Comparison of ENCODE assay signal across 20 cellular contexts in genomic region chr2:66567742-66568141, GRCh38.
DNase-seq lines count a peak whose midpoint lies in the region; ATAC-seq and TF ChIP-seq lines count a peak whose summit lies in the region.
"Had no signal": no experiment of that assay in that cellular context is flagged by ENCODE, and none has a peak within 500 bp of the region (broad histone marks: within the 10 kb centered on the region; RNA-seq: fewer than 3 reads in every experiment).

No MANE protein-coding gene starts in this region.

- no peak overlapping the region for H3K4me3 Mint-ChIP-seq in activated CD8-positive, alpha-beta memory T cell treated with anti-CD3 and anti-CD28 coated beads, Interleukin-2, amount 10 ng/mL, durations not matched to agents 7 days and 5 days

- no peak overlapping the region for H3K9ac ChIP-seq in rectal smooth muscle tissue (ENCODE audit: low read length)

- 27 to 66% methylated on average over 2 of the region's 2 CpGs for WGBS in gastroesophageal sphincter (ENCODE audit: low coverage in 1 of 2), 2 donors

- CTCF ChIA-PET in activated CD8-positive, alpha-beta memory T cell treated with anti-CD3 and anti-CD28 coated beads, Interleukin-2, amount 10 ng/mL, durations not matched to agents 7 days and 5 days (lab: Charles Lee), result no interaction called here

- H3K27ac ChIP-seq in cardiac muscle cell (peak overlapping the region; percentile 94), gastroesophageal sphincter (peak overlapping the region in 3 of 4 donors; percentile 34 to 95 (median 46)), rectal smooth muscle tissue (ENCODE audit: low read depth, low read length) (peak overlapping the region; percentile 24)
- H3K27ac ChIP-seq: 22Rv1, C4-2B had no signal

- H3K4me1 ChIP-seq in cardiac muscle cell (ENCODE audit: low read depth) (peaks cover 83% of the 10 kb centered on the region), gastroesophageal sphincter (peaks cover 8 to 89% (median 32%) of the 10 kb centered on the region in 3 donors), rectal smooth muscle tissue (ENCODE audit: control insufficient read depth, insufficient read depth, low read length) (peaks cover 50% of the 10 kb centered on the region), mucosa of descending colon (ENCODE audit: low read depth) (no peaks in the 10 kb centered on the region)

- peaks cover 4% of the 10 kb centered on the region for H3K27me3 Mint-ChIP-seq in activated CD8-positive, alpha-beta memory T cell treated with anti-CD3 and anti-CD28 coated beads, Interleukin-2, amount 10 ng/mL, durations not matched to agents 7 days and 5 days

- no peak for DNase-seq in cardiac muscle cell (ENCODE audit: low read depth in 1 of 2, low spot score in 1 of 2)
- DNase-seq in Right ventricle myocardium inferior (ENCODE audit: missing footprints), result no peak
- no peak for DNase-seq in germinal center (ENCODE audit: low spot score)
- DNase-seq in mucosa of descending colon, result no peak
- no peak for DNase-seq in activated CD8-positive, alpha-beta memory T cell treated with anti-CD3 and anti-CD28 coated beads, Interleukin-2, amount 10 ng/mL, durations not matched to agents 7 days and 5 days
- DNase-seq: AML-193; DMS79 treated with DMSO at 0.1 percent for 48 hours; H7; NCI-H1105; NCI-H1694; NCI-H2081 treated with DMSO at 0.1 percent for 48 hours; NCI-H748 treated with DMSO at 0.1 percent for 48 hours; NK-92 treated with Interleukin-12 subunit alpha and Interleukin-12 subunit beta, amount 100 ng/mL, for 24 hours; SHP77 had no signal

- H3K36me3 ChIP-seq in cardiac muscle cell, result peaks cover 28% of the 10 kb centered on the region
- H3K36me3 ChIP-seq in gastroesophageal sphincter, result peaks cover 0 to 49% of the 10 kb centered on the region in 2 donors
- peaks cover 9% of the 10 kb centered on the region for H3K36me3 ChIP-seq in rectal smooth muscle tissue (ENCODE audit: control insufficient read depth, insufficient read depth, low read length)
- no peaks in the 10 kb centered on the region for H3K36me3 ChIP-seq in mucosa of descending colon (ENCODE audit: low read depth)

- no peaks in the 10 kb centered on the region for H3K9me3 Mint-ChIP-seq in activated CD8-positive, alpha-beta memory T cell treated with anti-CD3 and anti-CD28 coated beads, Interleukin-2, amount 10 ng/mL, durations not matched to agents 7 days and 5 days (ENCODE audit: low read depth)

- H3K4me3 ChIP-seq in cardiac muscle cell, result no peak overlapping the region
- no peak overlapping the region for H3K4me3 ChIP-seq in gastroesophageal sphincter
- H3K4me3 ChIP-seq in rectal smooth muscle tissue (ENCODE audit: low read length), result no peak overlapping the region
- H3K4me3 ChIP-seq in mucosa of descending colon, result no peak overlapping the region

- intact Hi-C loops in Right ventricle myocardium inferior (cut with DNase I) (no loop called here), mucosa of descending colon (cut with DNase I, micrococcal nuclease) (no loop called here)

- H3K36me3 Mint-ChIP-seq in activated CD8-positive, alpha-beta memory T cell treated with anti-CD3 and anti-CD28 coated beads, Interleukin-2, amount 10 ng/mL, durations not matched to agents 7 days and 5 days, result no peaks in the 10 kb centered on the region

- no peak for ATAC-seq in Right ventricle myocardium inferior
- ATAC-seq in gastroesophageal sphincter, result no peak
- ATAC-seq in mucosa of descending colon, result no peak
- ATAC-seq in GM18519 (IDR thresholded peaks at IDR 0.05; ENCODE audit: low FRiP score, unreplicated experiment), result no peak
- no peak for ATAC-seq in activated CD8-positive, alpha-beta memory T cell treated with anti-CD3 and anti-CD28 coated beads, Interleukin-2, amount 10 ng/mL, durations not matched to agents 7 days and 5 days
- ATAC-seq: SK-N-SH treated with all-trans-retinoic acid at 6 μM for 48 hours had no signal

- no peak overlapping the region for H3K27ac Mint-ChIP-seq in activated CD8-positive, alpha-beta memory T cell treated with anti-CD3 and anti-CD28 coated beads, Interleukin-2, amount 10 ng/mL, durations not matched to agents 7 days and 5 days

- no peaks in the 10 kb centered on the region for H3K4me1 Mint-ChIP-seq in activated CD8-positive, alpha-beta memory T cell treated with anti-CD3 and anti-CD28 coated beads, Interleukin-2, amount 10 ng/mL, durations not matched to agents 7 days and 5 days

- TF ChIP-seq EP300 in gastroesophageal sphincter (IDR thresholded peaks at IDR 0.05), result no peak

- no peaks in the 10 kb centered on the region for H3K27me3 ChIP-seq in cardiac muscle cell
- no peaks in the 10 kb centered on the region for H3K27me3 ChIP-seq in gastroesophageal sphincter
- no peaks in the 10 kb centered on the region for H3K27me3 ChIP-seq in rectal smooth muscle tissue (ENCODE audit: control insufficient read depth, insufficient read depth, low read length)

- H3K9me3 ChIP-seq in cardiac muscle cell (ENCODE audit: low read depth), result no peaks in the 10 kb centered on the region
- H3K9me3 ChIP-seq in gastroesophageal sphincter, result no peaks in the 10 kb centered on the region
- no peaks in the 10 kb centered on the region for H3K9me3 ChIP-seq in mucosa of descending colon

- TF ChIP-seq POLR2A in gastroesophageal sphincter (IDR thresholded peaks at IDR 0.05), result no peak

- TF ChIP-seq CTCF in cardiac muscle cell (IDR thresholded peaks at IDR 0.05; ENCODE audit: low read depth, low read length), result no peak
- TF ChIP-seq CTCF in gastroesophageal sphincter (IDR thresholded peaks at IDR 0.05), result no peak
- TF ChIP-seq CTCF in mucosa of descending colon (IDR thresholded peaks at IDR 0.05), result no peak

Comparison
In these comparisons a context has a peak if more than half of its experiments do, and no peak if none do; other contexts are left out.
1. H3K27ac ChIP-seq: peak in every context shown above with its lines; median percentile 94 in cardiac muscle cell; 46 in gastroesophageal sphincter; 24 in rectal smooth muscle tissue.